ENCODE assay signal across 8 cellular contexts in genomic region chr9:69121155-69122085, GRCh38. TPM values are rescaled to one million over a fixed set of nuclear protein-coding genes. Genes with fewer than 3 reads are reported as not detected.
DNase-seq lines count a peak whose midpoint lies in the region; ATAC-seq and TF ChIP-seq lines count a peak whose summit lies in the region.

No MANE protein-coding gene starts in this region.

- DNase-seq in DMS 273 (lab: John Stamatoyannopoulos, UW; ENCODE audit: unreplicated experiment): peak; percentile 70
- DNase-seq in DMS 273 treated with DMSO at 0.1 percent for 48 hours (lab: John Stamatoyannopoulos, UW): no peak
- DNase-seq in H7: peak; percentile 84
- DNase-seq in dermis microvascular lymphatic vessel endothelial cell (ENCODE audit: low read depth in 2 of 2): peak; percentile 20 to 58
- peak; percentile 74 for DNase-seq in lower lobe of right lung
- peak; percentile 12 to 59 for DNase-seq in stimulated activated effector memory CD8-positive, alpha-beta T cell treated with anti-CD3 and anti-CD28 coated beads, Interleukin-12 subunit alpha, Interleukin-12 subunit beta, amount 100 ng/mL, for 72 hours (ENCODE audit: low spot score in 2 of 2)

- H3K4me1 ChIP-seq in Loucy (ENCODE audit: insufficient read depth, low read length, poor library complexity, severe bottlenecking): peaks cover 16% of the 10 kb centered on the region
- H3K4me1 ChIP-seq in lower lobe of right lung: peaks cover 6% of the 10 kb centered on the region

- peak overlapping the region; percentile 80 for H3K4me3 Mint-ChIP-seq in stimulated activated effector memory CD8-positive, alpha-beta T cell treated with anti-CD3 and anti-CD28 coated beads, Interleukin-12 subunit alpha, Interleukin-12 subunit beta, amount 100 ng/mL, for 72 hours

- peak overlapping the region; percentile 95 for H3K27ac ChIP-seq in VCaP
- H3K27ac ChIP-seq in lower lobe of right lung: peak overlapping the region; percentile 92

- H3K9me3 ChIP-seq in Loucy (ENCODE audit: insufficient read depth, low read depth, low read length) (no peaks in the 10 kb centered on the region), lower lobe of right lung (no peaks in the 10 kb centered on the region)

- H3K4me3 ChIP-seq in H7 (ENCODE audit: insufficient read depth, low read depth, low read length) (peak overlapping the region; percentile 64), Loucy (ENCODE audit: low read length, poor library complexity, severe bottlenecking) (peak overlapping the region; percentile 86), lower lobe of right lung (peak overlapping the region; percentile 87)

- peak overlapping the region; percentile 72 for H3K4me2 ChIP-seq in Loucy (ENCODE audit: low read depth, low read length, poor library complexity, severe bottlenecking)

- no peaks in the 10 kb centered on the region for H3K36me3 ChIP-seq in H7 (replicated peaks; ENCODE audit: control insufficient read depth, insufficient read depth, low read length)
- H3K36me3 ChIP-seq in Loucy (ENCODE audit: insufficient read depth, low read length): no peaks in the 10 kb centered on the region
- H3K36me3 ChIP-seq in lower lobe of right lung: no peaks in the 10 kb centered on the region

- H3K27me3 ChIP-seq in H7 (ENCODE audit: control insufficient read depth, insufficient read depth, low read length) (no peaks in the 10 kb centered on the region), Loucy (ENCODE audit: insufficient read depth, low read length, poor library complexity, severe bottlenecking) (no peaks in the 10 kb centered on the region), lower lobe of right lung (ENCODE audit: low read depth) (no peaks in the 10 kb centered on the region)

- intact Hi-C loops in lower lobe of right lung (cut with DNase I): no loop called here

- H4K20me1 ChIP-seq in Loucy (ENCODE audit: insufficient read depth, low read length, poor library complexity, severe bottlenecking): no peaks in the 10 kb centered on the region

- peak; percentile 47 for TF ChIP-seq CTCF in Loucy (conservative IDR thresholded peaks at IDR 0.05; ENCODE audit: low read length)
- no peak; the same call in 1 of the 2 replicates for TF ChIP-seq CTCF in VCaP (conservative IDR thresholded peaks at IDR 0.05)
- no peak for TF ChIP-seq CTCF in lower lobe of right lung (IDR thresholded peaks at IDR 0.05)

- H3F3A ChIP-seq in Loucy (ENCODE audit: low read depth): no peaks in the 10 kb centered on the region

- peaks cover 18% of the 10 kb centered on the region for H3K4me1 Mint-ChIP-seq in stimulated activated effector memory CD8-positive, alpha-beta T cell treated with anti-CD3 and anti-CD28 coated beads, Interleukin-12 subunit alpha, Interleukin-12 subunit beta, amount 100 ng/mL, for 72 hours

- H3K27ac Mint-ChIP-seq in stimulated activated effector memory CD8-positive, alpha-beta T cell treated with anti-CD3 and anti-CD28 coated beads, Interleukin-12 subunit alpha, Interleukin-12 subunit beta, amount 100 ng/mL, for 72 hours: no peak overlapping the region

- peak overlapping the region; percentile 78 for H3K9ac ChIP-seq in Loucy (ENCODE audit: low read depth, low read length, poor library complexity, severe bottlenecking)

- peaks cover 9% of the 10 kb centered on the region for H3K79me2 ChIP-seq in Loucy (ENCODE audit: insufficient read depth, low read length)

- no peaks in the 10 kb centered on the region for H3K9me3 Mint-ChIP-seq in stimulated activated effector memory CD8-positive, alpha-beta T cell treated with anti-CD3 and anti-CD28 coated beads, Interleukin-12 subunit alpha, Interleukin-12 subunit beta, amount 100 ng/mL, for 72 hours

- H2AFZ ChIP-seq in Loucy (ENCODE audit: low read length): peak overlapping the region; percentile 78

- peak; percentile 64 to 68 for ATAC-seq in lower lobe of right lung
- ATAC-seq in stimulated activated effector memory CD8-positive, alpha-beta T cell treated with anti-CD3 and anti-CD28 coated beads, Interleukin-12 subunit alpha, Interleukin-12 subunit beta, amount 100 ng/mL, for 72 hours: peak; percentile 83

- no peaks in the 10 kb centered on the region for H3K36me3 Mint-ChIP-seq in stimulated activated effector memory CD8-positive, alpha-beta T cell treated with anti-CD3 and anti-CD28 coated beads, Interleukin-12 subunit alpha, Interleukin-12 subunit beta, amount 100 ng/mL, for 72 hours

- H3K9me2 ChIP-seq in Loucy (replicated peaks; ENCODE audit: low read depth, low read length): no peaks in the 10 kb centered on the region

RNA-seq across cellular contexts. Expression of gene TJP2, which starts 52.7 kb away (rescaled TPM):
- total RNA-seq in H7 (2014; rRNA removed; shearing (Covaris generic)): 107 and 128 TPM in 2 replicates
- total RNA-seq in dermis microvascular lymphatic vessel endothelial cell (45.7 and 54.4 TPM in 2 replicates), lower lobe of right lung (124 TPM)
